11 cellular contexts compared by ENCODE assay signal in genomic region chr12:111424793-111425251, GRCh38. TPM values are rescaled to one million over a fixed set of nuclear protein-coding genes. Genes with fewer than 3 reads are reported as not detected.
DNase-seq lines count a peak whose midpoint lies in the region; ATAC-seq lines count a peak whose summit lies in the region.
"Had no signal": no experiment of that assay in that cellular context is flagged by ENCODE, and none has a peak within 500 bp of the region (broad histone marks: within the 10 kb centered on the region; RNA-seq: fewer than 3 reads in every experiment).

No MANE protein-coding gene starts in this region.

- no peak overlapping the region for H3K9ac ChIP-seq in HUES64 (ENCODE audit: low read depth, low read length)
- H3K9ac ChIP-seq: parathyroid adenoma had no signal

- no peak overlapping the region for H3K27ac ChIP-seq in CD8-positive, alpha-beta memory T cell (ENCODE audit: low read depth, low read length)
- H3K27ac ChIP-seq in HUES64 (ENCODE audit: low read depth, low read length) = peak overlapping the region; percentile 58; the same call in 1 of the 2 replicates
- H3K27ac ChIP-seq: parathyroid adenoma had no signal

- no peaks in the 10 kb centered on the region for H3K27me3 ChIP-seq in CD8-positive, alpha-beta memory T cell (ENCODE audit: insufficient read depth, low read length, poor library complexity, severe bottlenecking)
- H3K27me3 ChIP-seq in HUES64 (ENCODE audit: insufficient read depth, low read length) = no peaks in the 10 kb centered on the region

- H3K27ac Mint-ChIP-seq in CD8-positive, alpha-beta memory T cell = peak overlapping the region; percentile 93 to 100 (median 98)
- peak overlapping the region; percentile 67 for H3K27ac Mint-ChIP-seq in dendritic cell treated with granulocyte-macrophage colony-stimulating factor and Interleukin-4, amounts not matched to agents 40 ng/mL and 50 ng/mL, for 4 days
- H3K27ac Mint-ChIP-seq in naive B cell = peak overlapping the region; percentile 47 to 98 (median 80)

- peaks cover 55 to 72% (median 62%) of the 10 kb centered on the region in 3 donors for H3K4me1 Mint-ChIP-seq in CD8-positive, alpha-beta memory T cell
- H3K4me1 Mint-ChIP-seq in dendritic cell treated with granulocyte-macrophage colony-stimulating factor and Interleukin-4, amounts not matched to agents 40 ng/mL and 50 ng/mL, for 4 days (ENCODE audit: low read depth) = peaks cover 81% of the 10 kb centered on the region
- H3K4me1 Mint-ChIP-seq in naive B cell = peaks cover 37 to 58% (median 51%) of the 10 kb centered on the region in 3 donors

- intact Hi-C loops in dendritic cell treated with granulocyte-macrophage colony-stimulating factor and Interleukin-4, amounts not matched to agents 40 ng/mL and 50 ng/mL, for 4 days (cut with micrococcal nuclease) = no loop called here

- no peak overlapping the region for H3K4me3 ChIP-seq in CD8-positive, alpha-beta memory T cell (ENCODE audit: low read length)
- no peak overlapping the region for H3K4me3 ChIP-seq in HUES64 (ENCODE audit: low read length)

- H3K36me3 ChIP-seq in CD8-positive, alpha-beta memory T cell (ENCODE audit: insufficient read depth, low read length) = peaks cover 7% of the 10 kb centered on the region
- peaks cover 14% of the 10 kb centered on the region for H3K36me3 ChIP-seq in HUES64 (ENCODE audit: insufficient read depth, low read length)

- POLR2A ChIA-PET in CD8-positive, alpha-beta memory T cell (lab: Charles Lee) = interaction anchor here (0.9 kb wide), 2 partner anchors 10 to 13 kb away, joined by 4 to 5 read pairs; no protein-coding TSS in a partner anchor

- H3K4me3 Mint-ChIP-seq in CD8-positive, alpha-beta memory T cell = peak overlapping the region in 3 of 7 donors; percentile 45 to 69 (median 64)
- H3K4me3 Mint-ChIP-seq in dendritic cell treated with granulocyte-macrophage colony-stimulating factor and Interleukin-4, amounts not matched to agents 40 ng/mL and 50 ng/mL, for 4 days = no peak overlapping the region
- H3K4me3 Mint-ChIP-seq in naive B cell = no peak overlapping the region

- H3K4me1 ChIP-seq in CD8-positive, alpha-beta memory T cell (ENCODE audit: insufficient read depth, low read length) = peaks cover 59% of the 10 kb centered on the region
- H3K4me1 ChIP-seq in HUES64 (ENCODE audit: insufficient read depth, low read length) = peaks cover 18% of the 10 kb centered on the region
- H3K4me1 ChIP-seq: parathyroid adenoma had no signal

- CTCF ChIA-PET in CD8-positive, alpha-beta memory T cell (lab: Charles Lee) = interaction anchor here (1.0 to 7.4 kb wide), 8 partner anchors 10 to 28 kb away, joined by 3 to 69 read pairs (median 11); no protein-coding TSS in a partner anchor

- WGBS in HUES64 = 90% methylated on average over 6 of the region's 6 CpGs

- no peaks in the 10 kb centered on the region for H3K27me3 Mint-ChIP-seq in CD8-positive, alpha-beta memory T cell
- no peaks in the 10 kb centered on the region for H3K27me3 Mint-ChIP-seq in dendritic cell treated with granulocyte-macrophage colony-stimulating factor and Interleukin-4, amounts not matched to agents 40 ng/mL and 50 ng/mL, for 4 days
- H3K27me3 Mint-ChIP-seq in naive B cell = no peaks in the 10 kb centered on the region

- H3K9me3 Mint-ChIP-seq in CD8-positive, alpha-beta memory T cell = no peaks in the 10 kb centered on the region
- H3K9me3 Mint-ChIP-seq in dendritic cell treated with granulocyte-macrophage colony-stimulating factor and Interleukin-4, amounts not matched to agents 40 ng/mL and 50 ng/mL, for 4 days = no peaks in the 10 kb centered on the region
- H3K9me3 Mint-ChIP-seq in naive B cell = no peaks in the 10 kb centered on the region

- no peak for DNase-seq in CD8-positive, alpha-beta memory T cell
- DNase-seq in naive B cell (no peak), NCI-H146 (lab: John Stamatoyannopoulos, UW) (no peak)
- DNase-seq in activated effector memory CD4-positive, alpha-beta T cell treated with anti-CD3 and anti-CD28 coated beads, Interleukin-2, amount 50 U/mL, for 16 hours = no peak
- no peak for DNase-seq in stimulated activated CD4-positive, alpha-beta T cell treated with anti-CD3 and anti-CD28 coated beads, Interleukin-1b, Interleukin-23, amount 100 ng/mL, for 48 hours
- DNase-seq: amygdala, foreskin melanocyte had no signal

- no peaks in the 10 kb centered on the region for H3K9me3 ChIP-seq in CD8-positive, alpha-beta memory T cell (ENCODE audit: low read length)
- H3K9me3 ChIP-seq in HUES64 (ENCODE audit: insufficient read depth, low read depth, low read length) = no peaks in the 10 kb centered on the region

- ATAC-seq in naive B cell (ENCODE audit: low read depth in 2 of 2) = peak; percentile 33 to 39
- ATAC-seq in GM21717 (IDR thresholded peaks at IDR 0.05; ENCODE audit: unreplicated experiment) = no peak

- H3K36me3 Mint-ChIP-seq in CD8-positive, alpha-beta memory T cell = peaks cover 0 to 24% (median 6%) of the 10 kb centered on the region in 3 donors
- peaks cover 90% of the 10 kb centered on the region for H3K36me3 Mint-ChIP-seq in dendritic cell treated with granulocyte-macrophage colony-stimulating factor and Interleukin-4, amounts not matched to agents 40 ng/mL and 50 ng/mL, for 4 days (ENCODE audit: low read depth)
- no peaks in the 10 kb centered on the region for H3K36me3 Mint-ChIP-seq in naive B cell

RNA-seq across cellular contexts. Expression of gene SH2B3, which starts 19.1 kb away (rescaled TPM):
- total RNA-seq in CD8-positive, alpha-beta memory T cell = 10 to 100 TPM; 46.8 to 48.9 TPM
- polyA plus RNA-seq in CD8-positive, alpha-beta memory T cell = 11.1 TPM
- 14.8 TPM for polyA plus RNA-seq in HUES64 (2013, experiment 1 of 2)
- 16.4 TPM for polyA plus RNA-seq in HUES64 (2013, experiment 2 of 2)
- 10 to 100 TPM in 1 of 6 donors, 1 to 10 TPM in 5; 3.6 to 10.4 (median 4.5) TPM for polyA plus RNA-seq in naive B cell (ENCODE audit: low read depth in 6 of 6)

RNA-seq across cellular contexts. Expression of gene PHETA1, which starts 55.9 kb away (rescaled TPM):
- total RNA-seq in CD8-positive, alpha-beta memory T cell = 1 to 10 TPM; 3.8 to 3.9 TPM
- 1.8 TPM for polyA plus RNA-seq in CD8-positive, alpha-beta memory T cell
- 6.7 TPM for polyA plus RNA-seq in HUES64 (2013, experiment 1 of 2)
- polyA plus RNA-seq in HUES64 (2013, experiment 2 of 2) = 9.0 TPM
- 10 to 100 TPM in 1 of 6 donors, 1 to 10 TPM in 5; 5.3 to 14.7 (median 7.7) TPM for polyA plus RNA-seq in naive B cell (ENCODE audit: low read depth in 6 of 6)
